In the genomic region with DNA sequence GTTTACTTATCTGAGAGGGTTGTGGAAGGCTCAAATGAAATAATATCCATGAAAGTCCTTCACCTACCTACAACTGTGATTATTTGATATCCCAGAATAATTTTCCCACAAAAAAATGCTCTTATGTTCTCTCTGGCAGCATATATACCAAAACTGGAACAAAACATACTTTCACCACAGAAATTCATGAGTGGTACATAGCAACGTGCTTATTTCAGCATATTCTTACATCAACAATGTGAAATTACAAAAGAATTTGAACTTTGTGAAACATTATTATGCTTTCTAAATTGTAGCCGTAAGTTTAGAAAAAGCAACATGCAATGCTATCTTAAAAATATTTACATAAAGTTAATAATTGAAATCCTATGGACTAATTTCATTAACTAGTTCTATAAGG, we compare ENCODE assay signal across 24 cellular contexts.
"Had no signal": no experiment of that assay in that cellular context is flagged by ENCODE, and none has a peak within 500 bp of the region (broad histone marks: within the 10 kb centered on the region; RNA-seq: fewer than 3 reads in every experiment).

No MANE protein-coding gene starts in this region.

- ATAC-seq: HepG2, Right ventricle myocardium inferior, SK-N-SH treated with all-trans-retinoic acid at 6 μM for 48 hours had no signal

- DNase-seq: IMR-90, Karpas-422, KG1, NCI-H1092, NCI-H1105 treated with DMSO at 0.1 percent for 48 hours, NCI-H1436, NCI-H187, NCI-H2029, NCI-H2081 treated with DMSO at 0.1 percent for 48 hours, NCI-H2171, NCI-H226, NCI-H446, NCI-H510A, NCI-H524 treated with DMSO at 0.1 percent for 48 hours, NCI-H69, NCI-H774, OCI-M1, PC-9, Peyer's patch, SHP77 treated with DMSO at 0.1 percent for 48 hours, SJCRH30 had no signal

- H3K36me3 ChIP-seq: Peyer's patch, SJCRH30 had no signal

- H2AFZ ChIP-seq: PC-9 had no signal

- H3K9me3 ChIP-seq: Peyer's patch, SJCRH30 had no signal

- FAIRE-seq: HepG2 had no signal

- H3K4me2 ChIP-seq: PC-9 had no signal

- H3K4me3 ChIP-seq: PC-9, Peyer's patch, SJCRH30 had no signal

- H3K4me1 ChIP-seq: Peyer's patch, SJCRH30 had no signal

- H3K27ac ChIP-seq: PC-9, Peyer's patch, SJCRH30 had no signal

- H3K27me3 ChIP-seq: Peyer's patch, SJCRH30 had no signal
